30 cellular contexts compared by ENCODE assay signal in the genomic region with DNA sequence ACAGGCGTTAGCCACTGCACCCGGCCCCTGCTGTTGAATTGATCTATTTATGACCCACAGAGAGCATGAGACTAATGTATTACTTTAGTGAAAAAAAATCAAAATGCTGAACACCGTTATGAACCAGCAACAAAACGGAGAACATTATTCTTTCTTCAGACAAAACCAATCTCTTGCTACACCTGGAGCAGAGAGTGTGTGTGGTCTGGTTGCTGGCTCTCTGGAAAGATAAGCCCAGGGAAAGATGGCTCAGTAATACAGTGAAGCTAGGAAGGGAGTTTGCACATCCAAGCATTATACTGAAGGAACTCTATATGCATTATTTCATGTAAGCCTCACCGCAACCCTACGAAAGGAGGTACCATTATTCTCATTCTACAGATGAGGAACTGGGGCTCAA.
"Had no signal": no experiment of that assay in that cellular context is flagged by ENCODE, and none has a peak within 500 bp of the region (broad histone marks: within the 10 kb centered on the region; RNA-seq: fewer than 3 reads in every experiment).

No MANE protein-coding gene starts in this region.

- H3K36me3 ChIP-seq: colonic mucosa, esophagus muscularis mucosa, esophagus squamous epithelium, gastrocnemius medialis, gastroesophageal sphincter, heart left ventricle, heart right ventricle had no signal

- DNase-seq: colonic mucosa; cortex of kidney; dermis blood vessel endothelial cell; dorsolateral prefrontal cortex; effector CD4-positive, alpha-beta T cell; effector CD8-positive, alpha-beta T cell; effector memory CD4-positive, alpha-beta T cell; effector memory CD8-positive, alpha-beta T cell; endodermal cell; erythroblast; esophagus squamous epithelium; foreskin fibroblast; foreskin keratinocyte; foreskin melanocyte; gastrocnemius medialis; glutamatergic neuron; head of caudate nucleus; heart left ventricle; heart right ventricle had no signal

- H3K79me2 ChIP-seq: hepatocyte had no signal

- H2AFZ ChIP-seq: hepatocyte had no signal

- H3K27me3 Mint-ChIP-seq: dendritic cell treated with granulocyte-macrophage colony-stimulating factor and Interleukin-4, amounts not matched to agents 40 ng/mL and 50 ng/mL, for 4 days; effector memory CD8-positive, alpha-beta T cell had no signal

- H3K27ac ChIP-seq: colonic mucosa, coronary artery, epithelial cell of prostate, esophagus muscularis mucosa, esophagus squamous epithelium, foreskin keratinocyte, gastrocnemius medialis, gastroesophageal sphincter, heart left ventricle, heart right ventricle, hepatocyte had no signal

- ATAC-seq: effector memory CD8-positive, alpha-beta T cell; esophagus mucosa; foreskin keratinocyte; gastrocnemius medialis; gastroesophageal sphincter; heart left ventricle; heart right ventricle had no signal

- H3K4me3 Mint-ChIP-seq: dendritic cell treated with granulocyte-macrophage colony-stimulating factor and Interleukin-4, amounts not matched to agents 40 ng/mL and 50 ng/mL, for 4 days; effector memory CD8-positive, alpha-beta T cell; endodermal cell had no signal

- H3K9me3 Mint-ChIP-seq: dendritic cell treated with granulocyte-macrophage colony-stimulating factor and Interleukin-4, amounts not matched to agents 40 ng/mL and 50 ng/mL, for 4 days; effector memory CD8-positive, alpha-beta T cell; endodermal cell had no signal

- H3K4me3 ChIP-seq: colonic mucosa, coronary artery, dorsolateral prefrontal cortex, esophagus muscularis mucosa, esophagus squamous epithelium, gastrocnemius medialis, gastroesophageal sphincter, heart left ventricle, heart right ventricle, hepatocyte had no signal

- H3K4me2 ChIP-seq: hepatocyte had no signal

- H3K27ac Mint-ChIP-seq: dendritic cell treated with granulocyte-macrophage colony-stimulating factor and Interleukin-4, amounts not matched to agents 40 ng/mL and 50 ng/mL, for 4 days; effector memory CD8-positive, alpha-beta T cell; endodermal cell had no signal

- H3K27me3 ChIP-seq: colonic mucosa, dorsolateral prefrontal cortex, esophagus muscularis mucosa, esophagus squamous epithelium, foreskin keratinocyte, gastrocnemius medialis, gastroesophageal sphincter, heart left ventricle, heart right ventricle, hepatocyte had no signal

- H3K4me1 Mint-ChIP-seq: endodermal cell had no signal

- H3K9me3 ChIP-seq: colonic mucosa, esophagus muscularis mucosa, esophagus squamous epithelium, gastrocnemius medialis, gastroesophageal sphincter, heart left ventricle, heart right ventricle had no signal

- H3K4me1 ChIP-seq: colonic mucosa, esophagus squamous epithelium, foreskin keratinocyte, gastrocnemius medialis, gastroesophageal sphincter had no signal

- FAIRE-seq: colon, endometrium, endothelial cell of umbilical vein, frontal cortex had no signal
